ENCODE assay signal across 9 cellular contexts in genomic region chr9:127728808-127729207, GRCh38. TPM values are rescaled to one million over a fixed set of nuclear protein-coding genes. Genes with fewer than 3 reads are reported as not detected.
"Had no signal": no experiment of that assay in that cellular context is flagged by ENCODE, and none has a peak within 500 bp of the region (broad histone marks: within the 10 kb centered on the region; RNA-seq: fewer than 3 reads in every experiment).

No MANE protein-coding gene starts in this region.

- FAIRE-seq: H1, H54, HTR-8/SVneo had no signal

- H3K4me2 ChIP-seq: GM23338 had no signal

- H2AFZ ChIP-seq: GM23338 had no signal

- ATAC-seq: GM23338 had no signal

- H3K4me3 ChIP-seq: GM23338 had no signal

- DNase-seq: H9, HCEC 1CT, IMR-90, KBM-7 had no signal

RNA-seq across cellular contexts. Expression of gene TTC16, which starts 12.9 kb away (rescaled TPM):
- total RNA-seq: GM23338, H1, H9, HT-29, IMR-90 had no signal
- polyA plus RNA-seq: GM23338 had no signal

RNA-seq across cellular contexts. Expression of gene CFAP157, which starts 22.0 kb away (rescaled TPM):
- total RNA-seq: H1, IMR-90 had no signal
- polyA plus RNA-seq: H1, IMR-90 had no signal

RNA-seq across cellular contexts. Expression of gene SH2D3C, which starts 49.7 kb away (rescaled TPM):
- total RNA-seq: HT-29 had no signal
